ENCODE assay signal across 21 cellular contexts in genomic region chr13:99813346-99814095, GRCh38.
"Had no signal": no experiment of that assay in that cellular context is flagged by ENCODE, and none has a peak within 500 bp of the region (broad histone marks: within the 10 kb centered on the region; RNA-seq: fewer than 3 reads in every experiment).

No MANE protein-coding gene starts in this region.

- H3K27me3 Mint-ChIP-seq: activated CD8-positive, alpha-beta T cell treated with anti-CD3 and anti-CD28 coated beads for 36 hours; activated naive CD8-positive, alpha-beta T cell treated with anti-CD3 and anti-CD28 coated beads, Interleukin-2, amount 50 U/mL, for 24 hours; stimulated activated naive CD8-positive, alpha-beta T cell treated with anti-CD3 and anti-CD28 coated beads, Interleukin-15, amount 100 ng/mL, for 72 hours; T-helper 17 cell had no signal

- H3K4me3 ChIP-seq: body of pancreas, cardiac muscle cell, left lung, ovary, psoas muscle, tibial nerve had no signal

- H3K4me1 Mint-ChIP-seq: mesothelial cell of epicardium had no signal

- H3K9me3 Mint-ChIP-seq: activated CD4-positive, alpha-beta T cell treated with anti-CD3 and anti-CD28 coated beads, Interleukin-2, amount 10 ng/mL, durations not matched to agents 24 days and 14 days; activated CD8-positive, alpha-beta T cell treated with anti-CD3 and anti-CD28 coated beads for 36 hours; activated naive CD8-positive, alpha-beta T cell treated with anti-CD3 and anti-CD28 coated beads, Interleukin-2, amount 50 U/mL, for 24 hours; activated T-helper 1 cell treated with anti-CD3 and anti-CD28 coated beads, Interleukin-12 subunit alpha, Interleukin-12 subunit beta, Interleukin-2, Interleukin-4 antibody, amounts not matched to agents 30 ng/mL and 10 ng/mL and 1 ng/mL, durations not matched to agents 14 hours and 24 hours and 36 hours; mesothelial cell of epicardium; natural killer cell; stimulated activated effector memory CD8-positive, alpha-beta T cell treated with anti-CD3 and anti-CD28 coated beads, Interleukin-12 subunit alpha, Interleukin-12 subunit beta, amount 100 ng/mL, for 72 hours; stimulated activated naive CD8-positive, alpha-beta T cell treated with anti-CD3 and anti-CD28 coated beads, Interleukin-15, amount 100 ng/mL, for 72 hours had no signal

- H3K27me3 ChIP-seq: body of pancreas, cardiac muscle cell, left lung, ovary, tibial nerve had no signal

- DNase-seq: activated CD4-positive, alpha-beta T cell treated with anti-CD3 and anti-CD28 coated beads, Interleukin-2, amount 10 ng/mL, durations not matched to agents 24 days and 14 days; activated CD8-positive, alpha-beta memory T cell treated with anti-CD3 and anti-CD28 coated beads, Interleukin-2, amount 10 ng/mL, durations not matched to agents 7 days and 5 days; activated CD8-positive, alpha-beta T cell treated with anti-CD3 and anti-CD28 coated beads for 36 hours; activated gamma-delta T cell; activated naive CD4-positive, alpha-beta T cell treated with anti-CD3 and anti-CD28 coated beads, Interleukin-2, amount 50 U/mL, for 16 hours; activated naive CD8-positive, alpha-beta T cell treated with anti-CD3 and anti-CD28 coated beads, Interleukin-2, amount 50 U/mL, for 24 hours; left lung; natural killer cell; ovary; psoas muscle; right cardiac atrium; stimulated activated CD4-positive, alpha-beta T cell treated with anti-CD3 and anti-CD28 coated beads, Interleukin-1b, Interleukin-23, amount 100 ng/mL, for 48 hours; stimulated activated naive CD8-positive, alpha-beta T cell treated with anti-CD3 and anti-CD28 coated beads, Interleukin-15, amount 100 ng/mL, for 72 hours; T-helper 17 cell had no signal

- H3K27ac Mint-ChIP-seq: activated CD4-positive, alpha-beta T cell treated with anti-CD3 and anti-CD28 coated beads, Interleukin-2, amount 10 ng/mL, durations not matched to agents 24 days and 14 days; activated CD8-positive, alpha-beta memory T cell treated with anti-CD3 and anti-CD28 coated beads, Interleukin-2, amount 10 ng/mL, durations not matched to agents 7 days and 5 days; activated CD8-positive, alpha-beta T cell treated with anti-CD3 and anti-CD28 coated beads for 36 hours; activated naive CD8-positive, alpha-beta T cell treated with anti-CD3 and anti-CD28 coated beads, Interleukin-2, amount 50 U/mL, for 24 hours; activated T-helper 1 cell treated with anti-CD3 and anti-CD28 coated beads, Interleukin-12 subunit alpha, Interleukin-12 subunit beta, Interleukin-2, Interleukin-4 antibody, amounts not matched to agents 30 ng/mL and 10 ng/mL and 1 ng/mL, durations not matched to agents 14 hours and 24 hours and 36 hours; mesothelial cell of epicardium; natural killer cell; stimulated activated effector memory CD8-positive, alpha-beta T cell treated with anti-CD3 and anti-CD28 coated beads, Interleukin-12 subunit alpha, Interleukin-12 subunit beta, amount 100 ng/mL, for 72 hours; stimulated activated naive CD8-positive, alpha-beta T cell treated with anti-CD3 and anti-CD28 coated beads, Interleukin-15, amount 100 ng/mL, for 72 hours; T-helper 17 cell had no signal

- H3K4me3 Mint-ChIP-seq: activated CD4-positive, alpha-beta T cell treated with anti-CD3 and anti-CD28 coated beads, Interleukin-2, amount 10 ng/mL, durations not matched to agents 24 days and 14 days; activated CD8-positive, alpha-beta memory T cell treated with anti-CD3 and anti-CD28 coated beads, Interleukin-2, amount 10 ng/mL, durations not matched to agents 7 days and 5 days; activated CD8-positive, alpha-beta T cell treated with anti-CD3 and anti-CD28 coated beads for 36 hours; activated naive CD8-positive, alpha-beta T cell treated with anti-CD3 and anti-CD28 coated beads, Interleukin-2, amount 50 U/mL, for 24 hours; activated T-helper 1 cell treated with anti-CD3 and anti-CD28 coated beads, Interleukin-12 subunit alpha, Interleukin-12 subunit beta, Interleukin-2, Interleukin-4 antibody, amounts not matched to agents 30 ng/mL and 10 ng/mL and 1 ng/mL, durations not matched to agents 14 hours and 24 hours and 36 hours; mesothelial cell of epicardium; natural killer cell; stimulated activated effector memory CD8-positive, alpha-beta T cell treated with anti-CD3 and anti-CD28 coated beads, Interleukin-12 subunit alpha, Interleukin-12 subunit beta, amount 100 ng/mL, for 72 hours; stimulated activated naive CD8-positive, alpha-beta T cell treated with anti-CD3 and anti-CD28 coated beads, Interleukin-15, amount 100 ng/mL, for 72 hours; T-helper 17 cell had no signal

- H3K9me3 ChIP-seq: body of pancreas, left lung, ovary, psoas muscle, tibial nerve had no signal

- H3K27ac ChIP-seq: cardiac muscle cell, epithelial cell of prostate, left lung, ovary, psoas muscle, tibial nerve had no signal

- H3K36me3 Mint-ChIP-seq: activated CD8-positive, alpha-beta memory T cell treated with anti-CD3 and anti-CD28 coated beads, Interleukin-2, amount 10 ng/mL, durations not matched to agents 7 days and 5 days; mesothelial cell of epicardium; natural killer cell had no signal

- H3K36me3 ChIP-seq: cardiac muscle cell, left lung, ovary, tibial nerve had no signal

- ATAC-seq: activated CD8-positive, alpha-beta memory T cell treated with anti-CD3 and anti-CD28 coated beads, Interleukin-2, amount 10 ng/mL, durations not matched to agents 7 days and 5 days; activated CD8-positive, alpha-beta T cell treated with anti-CD3 and anti-CD28 coated beads for 36 hours; activated naive CD8-positive, alpha-beta T cell treated with anti-CD3 and anti-CD28 coated beads, Interleukin-2, amount 50 U/mL, for 24 hours; natural killer cell; right cardiac atrium; stimulated activated effector memory CD8-positive, alpha-beta T cell treated with anti-CD3 and anti-CD28 coated beads, Interleukin-12 subunit alpha, Interleukin-12 subunit beta, amount 100 ng/mL, for 72 hours; stimulated activated naive CD8-positive, alpha-beta T cell treated with anti-CD3 and anti-CD28 coated beads, Interleukin-15, amount 100 ng/mL, for 72 hours; T-helper 17 cell had no signal

- H3K4me1 ChIP-seq: left lung, psoas muscle, tibial nerve had no signal
